12 cellular contexts compared by ENCODE assay signal in genomic region chr21:23886828-23887708, GRCh38.
DNase-seq lines count a peak whose midpoint lies in the region; ATAC-seq lines count a peak whose summit lies in the region.
"Had no signal": no experiment of that assay in that cellular context is flagged by ENCODE, and none has a peak within 500 bp of the region (broad histone marks: within the 10 kb centered on the region; RNA-seq: fewer than 3 reads in every experiment).

No MANE protein-coding gene starts in this region.

- H3K27me3 ChIP-seq in CD8-positive, alpha-beta memory T cell (ENCODE audit: insufficient read depth, low read length, poor library complexity, severe bottlenecking): no peaks in the 10 kb centered on the region
- H3K27me3 ChIP-seq: transverse colon had no signal

- CTCF ChIA-PET in CD8-positive, alpha-beta memory T cell (lab: Charles Lee): interaction anchor here (0.6 to 1.3 kb wide), 2 partner anchors 8 to 19 kb away, joined by 3 read pairs; no protein-coding TSS in a partner anchor

- H3K9me3 ChIP-seq in CD8-positive, alpha-beta memory T cell (ENCODE audit: low read length): no peaks in the 10 kb centered on the region

- peak overlapping the region; percentile 83 to 94 (median 89) for H3K4me3 Mint-ChIP-seq in CD8-positive, alpha-beta memory T cell
- H3K4me3 Mint-ChIP-seq in immature natural killer cell: peak overlapping the region; percentile 80 to 91 (median 85)

- no peaks in the 10 kb centered on the region for H3K36me3 ChIP-seq in CD8-positive, alpha-beta memory T cell (ENCODE audit: insufficient read depth, low read length)
- H3K36me3 ChIP-seq: transverse colon had no signal

- H3K4me1 Mint-ChIP-seq in CD8-positive, alpha-beta memory T cell: peaks cover 11 to 21% (median 14%) of the 10 kb centered on the region in 3 donors
- peaks cover 14 to 25% of the 10 kb centered on the region in 2 donors for H3K4me1 Mint-ChIP-seq in immature natural killer cell

- H3K27ac Mint-ChIP-seq in CD8-positive, alpha-beta memory T cell: peak overlapping the region in 7 of 8 donors; percentile 65 to 98 (median 94)
- peak overlapping the region; percentile 28 to 94 (median 88) for H3K27ac Mint-ChIP-seq in immature natural killer cell
- H3K27ac Mint-ChIP-seq: progenitor cell of endocrine pancreas had no signal

- ATAC-seq in GM19395 (IDR thresholded peaks at IDR 0.05; ENCODE audit: unreplicated experiment) (no peak), HG03432 (IDR thresholded peaks at IDR 0.05; ENCODE audit: unreplicated experiment) (no peak), HG03439 (IDR thresholded peaks at IDR 0.05; ENCODE audit: unreplicated experiment) (no peak)

- H3K4me1 ChIP-seq in CD8-positive, alpha-beta memory T cell (ENCODE audit: insufficient read depth, low read length): no peaks in the 10 kb centered on the region
- H3K4me1 ChIP-seq: transverse colon had no signal

- H3K27ac ChIP-seq in CD8-positive, alpha-beta memory T cell (ENCODE audit: low read depth, low read length): no peak overlapping the region
- H3K27ac ChIP-seq: 22Rv1, transverse colon had no signal

- no peaks in the 10 kb centered on the region for H3K27me3 Mint-ChIP-seq in CD8-positive, alpha-beta memory T cell
- peaks cover 0 to 2% (median 0%) of the 10 kb centered on the region in 3 donors for H3K27me3 Mint-ChIP-seq in immature natural killer cell (ENCODE audit: low read depth in 3 of 3)
- H3K27me3 Mint-ChIP-seq: progenitor cell of endocrine pancreas had no signal

- peak overlapping the region; percentile 18 for H3K4me3 ChIP-seq in CD8-positive, alpha-beta memory T cell (ENCODE audit: low read length)

- H3K9me3 Mint-ChIP-seq in CD8-positive, alpha-beta memory T cell: no peaks in the 10 kb centered on the region
- peaks cover 0 to 6% (median under 1%) of the 10 kb centered on the region in 6 donors for H3K9me3 Mint-ChIP-seq in immature natural killer cell

- H3K36me3 Mint-ChIP-seq in CD8-positive, alpha-beta memory T cell: peaks cover 0 to 5% (median 0%) of the 10 kb centered on the region in 3 donors
- H3K36me3 Mint-ChIP-seq in immature natural killer cell: peaks cover 0 to 4% (median 0%) of the 10 kb centered on the region in 3 donors

- POLR2A ChIA-PET in CD8-positive, alpha-beta memory T cell (lab: Charles Lee): no interaction called here

- DNase-seq in NCI-H2029 treated with DMSO at 0.1 percent for 48 hours (lab: John Stamatoyannopoulos, UW) (peak; percentile 5), NCI-H2029 (lab: John Stamatoyannopoulos, UW) (no peak), RPMI7951 (ENCODE audit: low read depth) (peak; percentile 3), immature natural killer cell (no peak)
- no peak for DNase-seq in CD8-positive, alpha-beta memory T cell
- DNase-seq: NCI-H1417 had no signal

Comparison
In these comparisons a context has a peak if more than half of its experiments do, and no peak if none do; other contexts are left out.
1. DNase-seq: peak in NCI-H2029 treated with DMSO at 0.1 percent for 48 hours (single experiment) and RPMI7951 (single experiment); none in NCI-H2029 (single experiment), CD8-positive, alpha-beta memory T cell (0 of 5) and immature natural killer cell (0 of 3).